ENCODE assay signal across 23 cellular contexts in the genomic region with DNA sequence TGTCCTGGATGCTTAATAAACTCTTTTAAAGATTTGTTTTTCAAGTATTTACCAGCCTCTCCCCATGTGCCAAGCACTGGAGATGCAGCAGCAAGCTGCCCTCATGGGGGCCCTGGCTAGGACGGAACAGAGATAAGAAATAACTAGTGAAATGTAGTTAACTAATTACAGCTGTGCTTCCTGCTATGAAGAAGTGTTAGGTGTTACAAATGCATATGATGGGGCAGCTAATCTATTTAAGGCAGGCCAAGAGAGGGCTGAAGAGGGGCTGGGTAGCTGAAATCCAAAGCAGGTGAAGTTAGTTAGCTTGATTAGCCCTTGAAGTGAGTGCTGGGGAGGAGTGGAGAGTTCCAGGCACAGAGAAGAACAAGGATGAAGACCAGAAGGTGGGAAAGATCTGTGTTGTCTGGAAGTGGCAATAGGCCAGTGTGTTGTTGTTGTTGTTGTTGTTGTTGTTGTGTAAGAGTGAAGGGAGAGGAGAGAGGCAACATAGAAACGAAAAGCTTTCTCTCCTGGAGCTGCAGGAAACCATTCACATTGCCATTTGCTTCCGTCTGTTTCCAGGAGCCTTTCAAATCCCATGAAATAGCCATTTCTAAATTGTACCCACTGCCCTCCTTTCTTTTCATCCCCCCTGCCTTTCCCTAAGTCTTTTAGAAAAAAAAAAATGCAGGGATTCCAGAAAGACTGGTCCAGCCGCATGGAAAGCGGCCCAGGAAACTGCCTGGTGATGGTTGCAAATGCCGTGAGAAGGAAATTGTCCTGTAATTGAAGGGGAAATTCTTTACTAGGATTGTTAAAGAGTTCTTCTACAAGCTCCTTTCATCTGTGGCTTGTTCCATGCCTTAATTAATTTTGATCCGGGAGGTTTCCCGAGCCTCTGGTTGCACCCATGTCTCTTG.
DNase-seq lines count a peak whose midpoint lies in the region; ATAC-seq, FAIRE-seq and TF ChIP-seq lines count a peak whose summit lies in the region.
"Had no signal": no experiment of that assay in that cellular context is flagged by ENCODE, and none has a peak within 500 bp of the region (broad histone marks: within the 10 kb centered on the region; RNA-seq: fewer than 3 reads in every experiment).

No MANE protein-coding gene starts in this region.

- H3K4me1 ChIP-seq in GM23338 (ENCODE audit: insufficient read depth), result peaks cover 35% of the 10 kb centered on the region
- no peaks in the 10 kb centered on the region for H3K4me1 ChIP-seq in spleen
- no peaks in the 10 kb centered on the region for H3K4me1 ChIP-seq in small intestine (ENCODE audit: control insufficient read depth in 2 of 2, insufficient read depth in 1 of 2, low read depth in 1 of 2, low read length in 1 of 2)
- H3K4me1 ChIP-seq: SJSA1 had no signal

- H2AFZ ChIP-seq in GM23338, result peak overlapping the region; percentile 84; the same call in 1 of the 2 replicates

- H3K4me1 Mint-ChIP-seq in GM23338, result peaks cover 45% of the 10 kb centered on the region
- H3K4me1 Mint-ChIP-seq: CD8-positive, alpha-beta memory T cell had no signal

- H3K79me2 ChIP-seq in GM23338 (replicated peaks; ENCODE audit: insufficient read depth), result no peaks in the 10 kb centered on the region

- H3K27ac ChIP-seq in GM23338 (ENCODE audit: low read depth) (peak overlapping the region; percentile 52; the same call in 1 of the 2 replicates), spleen (no peak overlapping the region), small intestine (ENCODE audit: low read depth in 1 of 2, low read length in 1 of 2) (no peak overlapping the region)
- H3K27ac ChIP-seq: RWPE1, SJSA1 had no signal

- H3F3A ChIP-seq in GM23338 (replicated peaks; ENCODE audit: low read depth), result peaks cover 5% of the 10 kb centered on the region

- no peaks in the 10 kb centered on the region for H4K20me1 ChIP-seq in GM23338 (replicated peaks; ENCODE audit: insufficient read depth)

- H3K4me3 ChIP-seq in GM23338 (no peak overlapping the region), spleen (no peak overlapping the region), small intestine (ENCODE audit: low read depth in 1 of 2, low read length in 2 of 2) (no peak overlapping the region)
- H3K4me3 ChIP-seq: SJSA1 had no signal

- H3K4me2 ChIP-seq in GM23338, result peak overlapping the region; percentile 66

- no peak for TF ChIP-seq POLR2A in spleen (IDR thresholded peaks at IDR 0.05)

- DNase-seq in AG08395 (ENCODE audit: low spot score) (peak; percentile 19), GM23338 (ENCODE audit: low spot score) (no peak), astrocyte of the hippocampus (ENCODE audit: low read depth, low spot score) (peak; percentile 28), left kidney (ENCODE audit: low read depth, low spot score) (peak; percentile 59), hepatic stellate cell (ENCODE audit: low spot score) (no peak), spleen (no peak), small intestine (no peak)
- DNase-seq: C1 segment of cervical spinal cord; CD8-positive, alpha-beta memory T cell; DMS53; EL; KBM-7; NCI-H1105 treated with DMSO at 0.1 percent for 48 hours; NCI-H1694; NCI-H2227 treated with DMSO at 0.1 percent for 48 hours; NCI-H524; NCI-H82 had no signal

- no peak for TF ChIP-seq CTCF in GM23338 (conservative IDR thresholded peaks at IDR 0.05; ENCODE audit: low read depth in 2 of 2)
- TF ChIP-seq CTCF in spleen (IDR thresholded peaks at IDR 0.05 in 8 of 11, conservative IDR thresholded peaks at IDR 0.05 in 3 of 11), result no peak

- ATAC-seq in GM23338, result no peak; the same call in 2 of the 3 replicates
- no peak for ATAC-seq in HG02763 (IDR thresholded peaks at IDR 0.05; ENCODE audit: unreplicated experiment)
- ATAC-seq: HCT116 had no signal

- 51 to 60% (median 58%) methylated on average over 8 of the region's 8 CpGs for WGBS in spleen, 5 donors
- 48 to 54% (median 50%) methylated on average over 8 of the region's 8 CpGs for WGBS in small intestine, 3 donors

- H3K9me3 Mint-ChIP-seq in GM23338, result no peaks in the 10 kb centered on the region

- peaks cover 10% of the 10 kb centered on the region for H3K27me3 Mint-ChIP-seq in GM23338 (ENCODE audit: insufficient read depth, low read depth, poor library complexity)

- peak overlapping the region; percentile 5; the same call in 1 of the 3 replicates for H3K4me3 Mint-ChIP-seq in GM23338
- H3K4me3 Mint-ChIP-seq: CD8-positive, alpha-beta memory T cell had no signal

- peak overlapping the region; percentile 72 for H3K27ac Mint-ChIP-seq in GM23338

- no peak for FAIRE-seq in small intestine (lab: Jason Lieb, UNC)
- FAIRE-seq: A204.1, GM12892 had no signal

- H3K36me3 Mint-ChIP-seq in GM23338 (ENCODE audit: low read depth), result no peaks in the 10 kb centered on the region
- H3K36me3 Mint-ChIP-seq: CD8-positive, alpha-beta memory T cell had no signal

- intact Hi-C loops in spleen (cut with DNase I; ENCODE audit: low total_unique reads), result no loop called here

- peaks cover 0 to 3% (median 0%) of the 10 kb centered on the region in 8 donors for H3K9me3 ChIP-seq in spleen
- H3K9me3 ChIP-seq in small intestine (ENCODE audit: control insufficient read depth, low read depth), result no peaks in the 10 kb centered on the region
- H3K9me3 ChIP-seq: SJSA1 had no signal

- H3K27me3 ChIP-seq in GM23338 (ENCODE audit: insufficient read depth), result peaks cover 16% of the 10 kb centered on the region; the same call in 1 of the 2 replicates
- peaks cover 0 to 55% (median 0%) of the 10 kb centered on the region in 7 donors for H3K27me3 ChIP-seq in spleen (replicated peaks in 1 of 7)
- peaks cover 0 to 2% of the 10 kb centered on the region in 2 donors for H3K27me3 ChIP-seq in small intestine (ENCODE audit: control insufficient read depth in 2 of 2, insufficient read depth in 2 of 2, low read length in 2 of 2)

- no peaks in the 10 kb centered on the region for H3K9me2 ChIP-seq in GM23338 (ENCODE audit: insufficient read depth)

- no peaks in the 10 kb centered on the region for H3K36me3 ChIP-seq in GM23338 (ENCODE audit: insufficient read depth)
- no peaks in the 10 kb centered on the region for H3K36me3 ChIP-seq in spleen
- no peaks in the 10 kb centered on the region for H3K36me3 ChIP-seq in small intestine (ENCODE audit: control insufficient read depth in 2 of 2, insufficient read depth in 2 of 2, low read length in 2 of 2)
- H3K36me3 ChIP-seq: SJSA1 had no signal

TF ChIP-seq in GM23338, 12 proteins besides CTCF, POLR2A, EP300 and RAD21 (continues in another document):
- TF ChIP-seq JUNB (IDR thresholded peaks at IDR 0.05; ENCODE audit: unreplicated experiment), result no peak
- no peak for TF ChIP-seq ZNF114 (CRISPR knock-in tag; IDR thresholded peaks at IDR 0.05)
- no peak for TF ChIP-seq REST (IDR thresholded peaks at IDR 0.05; ENCODE audit: unreplicated experiment)
- TF ChIP-seq POLR2AphosphoS5 (IDR thresholded peaks at IDR 0.05; ENCODE audit: low read depth), result no peak
- TF ChIP-seq CREB1 (CRISPR knock-in tag; IDR thresholded peaks at IDR 0.05; ENCODE audit: low read depth), result no peak
- no peak for TF ChIP-seq EZH2 (IDR thresholded peaks at IDR 0.05; ENCODE audit: low read depth, unreplicated experiment)
- TF ChIP-seq STAT1 (IDR thresholded peaks at IDR 0.05; ENCODE audit: unreplicated experiment), result no peak

Comparison
In these comparisons a context has a peak if more than half of its experiments do, and no peak if none do; other contexts are left out.
1. DNase-seq: peak in AG08395 (single experiment), astrocyte of the hippocampus (single experiment) and left kidney (single experiment); none in GM23338 (single experiment), hepatic stellate cell (single experiment), spleen (single experiment) and small intestine (single experiment).